In genomic region chr20:38569747-38570519, GRCh38 we compare ENCODE assay signal across 18 cellular contexts. TPM values are rescaled to one million over a fixed set of nuclear protein-coding genes. Genes with fewer than 3 reads are reported as not detected.
A peak's percentile ranks its signal among the peaks of the same experiment; 100 is the strongest.
DNase-seq lines count a peak whose midpoint lies in the region; ATAC-seq and TF ChIP-seq lines count a peak whose summit lies in the region.
"Had no signal": no experiment of that assay in that cellular context is flagged by ENCODE, and none has a peak within 500 bp of the region (broad histone marks: within the 10 kb centered on the region; RNA-seq: fewer than 3 reads in every experiment).

No MANE protein-coding gene starts in this region.

- CTCF ChIA-PET in activated CD8-positive, alpha-beta T cell treated with anti-CD3 and anti-CD28 coated beads for 36 hours (lab: Charles Lee), result interaction anchor here (1.5 kb wide), 1 partner anchor 220 kb away, joined by 3 read pairs; no protein-coding TSS in a partner anchor
- CTCF ChIA-PET in activated CD8-positive, alpha-beta T cell treated with anti-CD3 and anti-CD28 coated beads, Interleukin-2, amount 10 ng/mL, durations not matched to agents 7 days and 5 days (lab: Charles Lee), result interaction anchor here (0.8 to 1.1 kb wide), 2 partner anchors 11 to 19 kb away, joined by 3 read pairs; no protein-coding TSS in a partner anchor

- no peaks in the 10 kb centered on the region for H3K4me1 Mint-ChIP-seq in activated CD8-positive, alpha-beta T cell treated with anti-CD3 and anti-CD28 coated beads for 36 hours (ENCODE audit: low read depth)
- no peaks in the 10 kb centered on the region for H3K4me1 Mint-ChIP-seq in activated CD8-positive, alpha-beta T cell treated with anti-CD3 and anti-CD28 coated beads, Interleukin-2, amount 10 ng/mL, durations not matched to agents 7 days and 5 days (ENCODE audit: low read depth)
- H3K4me1 Mint-ChIP-seq in activated naive CD8-positive, alpha-beta T cell (ENCODE audit: low read depth), result no peaks in the 10 kb centered on the region

- intact Hi-C loops in activated CD8-positive, alpha-beta T cell treated with anti-CD3 and anti-CD28 coated beads for 36 hours (cut with micrococcal nuclease), result no loop called here
- intact Hi-C loops in upper lobe of right lung (cut with DNase I), result no loop called here

- no peaks in the 10 kb centered on the region for H3K9me3 ChIP-seq in upper lobe of right lung
- H3K9me3 ChIP-seq: A549 had no signal

- no peak for TF ChIP-seq CTCF in activated CD8-positive, alpha-beta T cell treated with anti-CD3 and anti-CD28 coated beads for 36 hours (IDR thresholded peaks at IDR 0.05)
- no peak for TF ChIP-seq CTCF in upper lobe of right lung (IDR thresholded peaks at IDR 0.05)

- H3K27ac Mint-ChIP-seq in activated CD8-positive, alpha-beta T cell treated with anti-CD3 and anti-CD28 coated beads for 36 hours, result peak overlapping the region; percentile 37
- H3K27ac Mint-ChIP-seq in activated CD8-positive, alpha-beta T cell treated with anti-CD3 and anti-CD28 coated beads, Interleukin-2, amount 10 ng/mL, durations not matched to agents 7 days and 5 days, result no peak overlapping the region
- H3K27ac Mint-ChIP-seq in activated naive CD8-positive, alpha-beta T cell, result peak overlapping the region; percentile 54

- H3K4me3 Mint-ChIP-seq in activated CD8-positive, alpha-beta T cell treated with anti-CD3 and anti-CD28 coated beads for 36 hours, result no peak overlapping the region
- no peak overlapping the region for H3K4me3 Mint-ChIP-seq in activated CD8-positive, alpha-beta T cell treated with anti-CD3 and anti-CD28 coated beads, Interleukin-2, amount 10 ng/mL, durations not matched to agents 7 days and 5 days
- H3K4me3 Mint-ChIP-seq in activated naive CD8-positive, alpha-beta T cell, result no peak overlapping the region

- no peak overlapping the region for H3K27ac ChIP-seq in upper lobe of right lung
- H3K27ac ChIP-seq: A549 had no signal

- ATAC-seq in activated CD8-positive, alpha-beta T cell treated with anti-CD3 and anti-CD28 coated beads for 36 hours, result no peak
- no peak for ATAC-seq in activated CD8-positive, alpha-beta T cell treated with anti-CD3 and anti-CD28 coated beads, Interleukin-2, amount 10 ng/mL, durations not matched to agents 7 days and 5 days
- ATAC-seq in upper lobe of right lung, result peak; percentile 70
- no peak for ATAC-seq in GM19452 (IDR thresholded peaks at IDR 0.05; ENCODE audit: unreplicated experiment)
- ATAC-seq: A549 had no signal

- peaks cover 88% of the 10 kb centered on the region for H3K36me3 ChIP-seq in upper lobe of right lung

- POLR2A ChIA-PET in activated CD8-positive, alpha-beta T cell treated with anti-CD3 and anti-CD28 coated beads for 36 hours (lab: Charles Lee), result interaction anchor here (0.8 kb wide), 1 partner anchor 11 kb away, joined by 3 read pairs; no protein-coding TSS in a partner anchor
- POLR2A ChIA-PET in activated CD8-positive, alpha-beta T cell treated with anti-CD3 and anti-CD28 coated beads, Interleukin-2, amount 10 ng/mL, durations not matched to agents 7 days and 5 days (lab: Charles Lee), result no interaction called here

- no peaks in the 10 kb centered on the region for H3K27me3 ChIP-seq in upper lobe of right lung

- no peak overlapping the region for H3K4me3 ChIP-seq in upper lobe of right lung
- H3K4me3 ChIP-seq: A549 had no signal

- H3K27me3 Mint-ChIP-seq in activated CD8-positive, alpha-beta T cell treated with anti-CD3 and anti-CD28 coated beads for 36 hours, result no peaks in the 10 kb centered on the region
- H3K27me3 Mint-ChIP-seq in activated CD8-positive, alpha-beta T cell treated with anti-CD3 and anti-CD28 coated beads, Interleukin-2, amount 10 ng/mL, durations not matched to agents 7 days and 5 days (ENCODE audit: low read depth), result no peaks in the 10 kb centered on the region
- H3K27me3 Mint-ChIP-seq in activated naive CD8-positive, alpha-beta T cell, result no peaks in the 10 kb centered on the region

- no peaks in the 10 kb centered on the region for H3K4me1 ChIP-seq in upper lobe of right lung
- H3K4me1 ChIP-seq: A549 had no signal

- no peak for DNase-seq in activated CD8-positive, alpha-beta T cell treated with anti-CD3 and anti-CD28 coated beads for 36 hours
- no peak for DNase-seq in activated CD8-positive, alpha-beta T cell treated with anti-CD3 and anti-CD28 coated beads, Interleukin-2, amount 10 ng/mL, durations not matched to agents 7 days and 5 days
- DNase-seq in Kasumi-1 (lab: John Stamatoyannopoulos, UW), result peak; percentile 35 to 51
- no peak for DNase-seq in upper lobe of right lung
- DNase-seq in NCI-H2107 (lab: John Stamatoyannopoulos, UW), result no peak
- DNase-seq in activated CD4-positive, CD25-positive, alpha-beta regulatory T cell treated with anti-CD3 and anti-CD28 coated beads, Interleukin-2, amount 50 U/mL, for 72 hours, result no peak
- DNase-seq: DMS 273 treated with DMSO at 0.1 percent for 48 hours, KG1, NCI-H1930, NCI-H510A treated with DMSO at 0.1 percent for 48 hours, RPMI8226 had no signal

- H3K36me3 Mint-ChIP-seq in activated CD8-positive, alpha-beta T cell treated with anti-CD3 and anti-CD28 coated beads for 36 hours (ENCODE audit: low read depth), result peaks cover 12% of the 10 kb centered on the region
- H3K36me3 Mint-ChIP-seq in activated CD8-positive, alpha-beta T cell treated with anti-CD3 and anti-CD28 coated beads, Interleukin-2, amount 10 ng/mL, durations not matched to agents 7 days and 5 days (ENCODE audit: low read depth), result peaks cover 26% of the 10 kb centered on the region
- H3K36me3 Mint-ChIP-seq in activated naive CD8-positive, alpha-beta T cell, result peaks cover 2% of the 10 kb centered on the region

- no peaks in the 10 kb centered on the region for H3K9me3 Mint-ChIP-seq in activated CD8-positive, alpha-beta T cell treated with anti-CD3 and anti-CD28 coated beads for 36 hours
- H3K9me3 Mint-ChIP-seq in activated CD8-positive, alpha-beta T cell treated with anti-CD3 and anti-CD28 coated beads, Interleukin-2, amount 10 ng/mL, durations not matched to agents 7 days and 5 days (ENCODE audit: insufficient read depth), result no peaks in the 10 kb centered on the region
- no peaks in the 10 kb centered on the region for H3K9me3 Mint-ChIP-seq in activated naive CD8-positive, alpha-beta T cell (ENCODE audit: low read depth)

RNA-seq across cellular contexts. Expression of gene ADIG, which starts 11.1 kb away (rescaled TPM):
- not detected for total RNA-seq in activated CD8-positive, alpha-beta T cell treated with anti-CD3 and anti-CD28 coated beads for 36 hours
- not detected for total RNA-seq in activated CD8-positive, alpha-beta T cell treated with anti-CD3 and anti-CD28 coated beads, Interleukin-2, amount 10 ng/mL, durations not matched to agents 7 days and 5 days
- not detected for total RNA-seq in upper lobe of right lung
- total RNA-seq: Daoy, H1, MCF 10A, SK-MEL-5 had no signal

RNA-seq across cellular contexts. Expression of gene ARHGAP40, which starts 31.7 kb away (rescaled TPM):
- total RNA-seq in activated CD8-positive, alpha-beta T cell treated with anti-CD3 and anti-CD28 coated beads for 36 hours, result not detected
- not detected for total RNA-seq in activated CD8-positive, alpha-beta T cell treated with anti-CD3 and anti-CD28 coated beads, Interleukin-2, amount 10 ng/mL, durations not matched to agents 7 days and 5 days
- total RNA-seq in upper lobe of right lung, result 0.72 TPM
- total RNA-seq: Daoy, MCF 10A had no signal

Comparison
In these comparisons a context has a peak if more than half of its experiments do, and no peak if none do; other contexts are left out.
1. DNase-seq: peak in Kasumi-1 (2 of 2); none in activated CD8-positive, alpha-beta T cell treated with anti-CD3 and anti-CD28 coated beads for 36 hours (single experiment), activated CD8-positive, alpha-beta T cell treated with anti-CD3 and anti-CD28 coated beads, Interleukin-2, amount 10 ng/mL, durations not matched to agents 7 days and 5 days (single experiment), upper lobe of right lung (single experiment), NCI-H2107 (single experiment) and activated CD4-positive, CD25-positive, alpha-beta regulatory T cell treated with anti-CD3 and anti-CD28 coated beads, Interleukin-2, amount 50 U/mL, for 72 hours (single experiment).